Comparison of ENCODE assay signal across 8 cellular contexts in the genomic region with DNA sequence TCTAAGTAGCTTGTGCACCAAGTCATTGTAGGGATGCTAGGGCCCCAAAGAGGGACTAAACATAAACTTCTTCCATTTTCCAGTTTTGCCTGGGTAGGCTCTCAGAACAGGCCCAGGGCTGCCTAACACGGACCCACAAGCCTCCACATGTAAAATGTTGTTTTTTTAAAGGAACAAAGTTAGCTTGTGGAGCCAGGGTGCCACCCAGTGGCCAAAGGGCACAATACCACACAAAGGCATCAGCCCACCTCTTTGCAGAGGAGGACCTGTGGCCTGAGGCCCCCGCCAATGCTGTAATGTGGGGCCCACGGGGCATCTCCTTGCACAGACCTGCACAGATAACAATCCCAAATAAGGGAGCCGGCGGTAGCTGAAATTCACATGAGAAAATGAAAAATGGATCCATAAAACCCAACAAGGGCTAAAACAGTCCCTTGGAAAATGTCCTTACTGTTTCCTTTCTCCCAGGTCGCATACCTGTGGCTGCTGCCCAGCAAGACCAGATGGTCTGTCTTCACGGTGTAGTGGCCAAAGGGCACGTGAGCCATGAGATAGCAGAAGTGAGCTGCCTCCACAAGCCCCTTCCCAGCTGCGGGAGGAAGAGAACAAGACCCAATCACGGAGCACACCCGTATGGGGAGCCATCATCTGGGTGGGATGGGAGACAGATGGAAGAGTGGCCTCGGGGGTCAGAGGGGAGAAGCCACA. TPM values are rescaled to one million over a fixed set of nuclear protein-coding genes. Genes with fewer than 3 reads are reported as not detected.
A peak's percentile ranks its signal among the peaks of the same experiment; 100 is the strongest.
DNase-seq lines count a peak whose midpoint lies in the region; ATAC-seq and TF ChIP-seq lines count a peak whose summit lies in the region.

No MANE protein-coding gene starts in this region.

- H3K36me3 ChIP-seq in GM23338 (ENCODE audit: insufficient read depth): no peaks in the 10 kb centered on the region
- no peaks in the 10 kb centered on the region for H3K36me3 ChIP-seq in MM.1S (replicated peaks; ENCODE audit: insufficient read depth, low read length)
- no peaks in the 10 kb centered on the region for H3K36me3 ChIP-seq in SJSA1
- H3K36me3 ChIP-seq in aorta (ENCODE audit: control insufficient read depth in 1 of 2, insufficient read depth in 2 of 2, low read length in 1 of 2): no peaks in the 10 kb centered on the region

- peaks cover 7% of the 10 kb centered on the region for H3K27me3 Mint-ChIP-seq in activated naive CD4-positive, alpha-beta T cell treated with anti-CD3 and anti-CD28 coated beads for 36 hours (ENCODE audit: low read depth)
- peaks cover 4% of the 10 kb centered on the region for H3K27me3 Mint-ChIP-seq in GM23338 (ENCODE audit: insufficient read depth, low read depth, poor library complexity)

- H3K27ac ChIP-seq in GM23338 (ENCODE audit: low read depth) (no peak overlapping the region), MM.1S (ENCODE audit: low read length) (no peak overlapping the region), SJSA1 (no peak overlapping the region), aorta (ENCODE audit: low read depth in 1 of 2, low read length in 2 of 2) (no peak overlapping the region)

- H3K36me3 Mint-ChIP-seq in activated naive CD4-positive, alpha-beta T cell treated with anti-CD3 and anti-CD28 coated beads for 36 hours (ENCODE audit: low read depth): no peaks in the 10 kb centered on the region
- no peaks in the 10 kb centered on the region for H3K36me3 Mint-ChIP-seq in GM23338 (ENCODE audit: low read depth)

- no peaks in the 10 kb centered on the region for H3K9me3 ChIP-seq in MM.1S (replicated peaks; ENCODE audit: insufficient read depth, low read length)
- no peaks in the 10 kb centered on the region for H3K9me3 ChIP-seq in SJSA1 (replicated peaks)
- no peaks in the 10 kb centered on the region for H3K9me3 ChIP-seq in aorta (ENCODE audit: control insufficient read depth, low read length)

- H3K27ac Mint-ChIP-seq in activated naive CD4-positive, alpha-beta T cell treated with anti-CD3 and anti-CD28 coated beads for 36 hours: no peak overlapping the region
- H3K27ac Mint-ChIP-seq in GM23338: no peak overlapping the region

- ATAC-seq in GM23338: peak; percentile 90
- ATAC-seq in aorta (ENCODE audit: low FRiP score): peak; percentile 67

- no peak overlapping the region for H3K9ac ChIP-seq in MM.1S (ENCODE audit: low read length)

- H3K4me3 ChIP-seq in GM23338 (no peak overlapping the region), MM.1S (ENCODE audit: low read length) (no peak overlapping the region), SJSA1 (no peak overlapping the region), aorta (ENCODE audit: low read length in 2 of 2) (no peak overlapping the region)

- intact Hi-C loops in activated naive CD4-positive, alpha-beta T cell treated with anti-CD3 and anti-CD28 coated beads for 36 hours (cut with micrococcal nuclease): loop anchor here (1.0 to 10.0 kb wide), 6 partner anchors 336 to 1569 kb away; no protein-coding TSS in a partner anchor
- intact Hi-C loops in aorta (cut with DNase I): loop anchor here (5.0 to 10.0 kb wide), 3 partner anchors 336 to 1049 kb away; no protein-coding TSS in a partner anchor

- no peak overlapping the region for H3K4me3 Mint-ChIP-seq in activated naive CD4-positive, alpha-beta T cell treated with anti-CD3 and anti-CD28 coated beads for 36 hours
- no peak overlapping the region for H3K4me3 Mint-ChIP-seq in GM23338

- TF ChIP-seq CTCF in GM23338 (conservative IDR thresholded peaks at IDR 0.05; ENCODE audit: low read depth in 2 of 2) (peak; percentile 91 to 97), MM.1S (IDR thresholded peaks at IDR 0.05; ENCODE audit: low read length) (peak; percentile 97)

- no peaks in the 10 kb centered on the region for H3K9me2 ChIP-seq in GM23338 (ENCODE audit: insufficient read depth)
- no peaks in the 10 kb centered on the region for H3K9me2 ChIP-seq in MM.1S (replicated peaks; ENCODE audit: insufficient read depth, low read length)

- H2AFZ ChIP-seq in GM23338 (peak overlapping the region; percentile 88), MM.1S (ENCODE audit: low read length) (no peak overlapping the region)

- H3K4me1 ChIP-seq in GM23338 (ENCODE audit: insufficient read depth): peaks cover 5% of the 10 kb centered on the region; the same call in 1 of the 2 replicates
- H3K4me1 ChIP-seq in MM.1S (ENCODE audit: low read length): no peaks in the 10 kb centered on the region
- no peaks in the 10 kb centered on the region for H3K4me1 ChIP-seq in SJSA1 (replicated peaks)
- H3K4me1 ChIP-seq in aorta (ENCODE audit: control insufficient read depth in 1 of 2, insufficient read depth in 2 of 2, low read length in 2 of 2): no peaks in the 10 kb centered on the region

- H3K4me2 ChIP-seq in GM23338 (no peak overlapping the region), MM.1S (ENCODE audit: low read depth, low read length) (no peak overlapping the region)

- no peaks in the 10 kb centered on the region for H3K4me1 Mint-ChIP-seq in activated naive CD4-positive, alpha-beta T cell treated with anti-CD3 and anti-CD28 coated beads for 36 hours (ENCODE audit: low read depth)
- peaks cover 18% of the 10 kb centered on the region for H3K4me1 Mint-ChIP-seq in GM23338

- H3F3A ChIP-seq in GM23338 (replicated peaks; ENCODE audit: low read depth) (0 out of 2 replicates have a peak, but pooled peaks cover 3% of the 10 kb centered on the region), MM.1S (ENCODE audit: insufficient read depth, low read length) (no peaks in the 10 kb centered on the region)

- WGBS in aorta, 2 donors: 69 to 71% methylated on average over 12 of the region's 12 CpGs

- no peaks in the 10 kb centered on the region for H3K9me3 Mint-ChIP-seq in activated naive CD4-positive, alpha-beta T cell treated with anti-CD3 and anti-CD28 coated beads for 36 hours
- no peaks in the 10 kb centered on the region for H3K9me3 Mint-ChIP-seq in GM23338

- no peaks in the 10 kb centered on the region for H3K27me3 ChIP-seq in GM23338 (ENCODE audit: insufficient read depth)
- no peaks in the 10 kb centered on the region for H3K27me3 ChIP-seq in MM.1S (replicated peaks; ENCODE audit: insufficient read depth, low read length)
- no peaks in the 10 kb centered on the region for H3K27me3 ChIP-seq in SJSA1 (replicated peaks)
- no peaks in the 10 kb centered on the region for H3K27me3 ChIP-seq in aorta (ENCODE audit: control insufficient read depth in 1 of 2, insufficient read depth in 2 of 2, low read length in 1 of 2)

- H3K79me2 ChIP-seq in GM23338 (replicated peaks; ENCODE audit: insufficient read depth) (no peaks in the 10 kb centered on the region), MM.1S (ENCODE audit: low read length) (no peaks in the 10 kb centered on the region)

- peak; percentile 59 for DNase-seq in activated naive CD4-positive, alpha-beta T cell treated with anti-CD3 and anti-CD28 coated beads for 36 hours
- no peak for DNase-seq in activated naive CD4-positive, alpha-beta T cell treated with anti-CD3 and anti-CD28 coated beads, Interleukin-2, amount 50 U/mL, for 16 hours
- DNase-seq in GM23338 (ENCODE audit: low spot score) (peak; percentile 90), MM.1S (peak; percentile 65), SJSA1 (ENCODE audit: low read depth in 1 of 2, low spot score in 2 of 2) (peak; percentile 54 to 65), dedifferentiated amniotic fluid mesenchymal stem cell (ENCODE audit: extremely low spot score) (peak; percentile 41), lung microvascular endothelial cell (ENCODE audit: low read depth in 2 of 2) (peak; percentile 72 to 75), aorta (no peak)

- H4K20me1 ChIP-seq in GM23338 (replicated peaks; ENCODE audit: insufficient read depth) (no peaks in the 10 kb centered on the region), MM.1S (ENCODE audit: insufficient read depth, low read length) (no peaks in the 10 kb centered on the region)

- CTCF ChIA-PET in activated naive CD4-positive, alpha-beta T cell treated with anti-CD3 and anti-CD28 coated beads for 36 hours (lab: Charles Lee): interaction anchor here (0.6 to 1.3 kb wide), 4 partner anchors 16 to 1048 kb away, joined by 3 to 4 read pairs (median 3); no protein-coding TSS in a partner anchor

TF ChIP-seq in GM23338, 12 proteins besides CTCF, POLR2A, EP300 and RAD21:
- TF ChIP-seq, protein P1, sequence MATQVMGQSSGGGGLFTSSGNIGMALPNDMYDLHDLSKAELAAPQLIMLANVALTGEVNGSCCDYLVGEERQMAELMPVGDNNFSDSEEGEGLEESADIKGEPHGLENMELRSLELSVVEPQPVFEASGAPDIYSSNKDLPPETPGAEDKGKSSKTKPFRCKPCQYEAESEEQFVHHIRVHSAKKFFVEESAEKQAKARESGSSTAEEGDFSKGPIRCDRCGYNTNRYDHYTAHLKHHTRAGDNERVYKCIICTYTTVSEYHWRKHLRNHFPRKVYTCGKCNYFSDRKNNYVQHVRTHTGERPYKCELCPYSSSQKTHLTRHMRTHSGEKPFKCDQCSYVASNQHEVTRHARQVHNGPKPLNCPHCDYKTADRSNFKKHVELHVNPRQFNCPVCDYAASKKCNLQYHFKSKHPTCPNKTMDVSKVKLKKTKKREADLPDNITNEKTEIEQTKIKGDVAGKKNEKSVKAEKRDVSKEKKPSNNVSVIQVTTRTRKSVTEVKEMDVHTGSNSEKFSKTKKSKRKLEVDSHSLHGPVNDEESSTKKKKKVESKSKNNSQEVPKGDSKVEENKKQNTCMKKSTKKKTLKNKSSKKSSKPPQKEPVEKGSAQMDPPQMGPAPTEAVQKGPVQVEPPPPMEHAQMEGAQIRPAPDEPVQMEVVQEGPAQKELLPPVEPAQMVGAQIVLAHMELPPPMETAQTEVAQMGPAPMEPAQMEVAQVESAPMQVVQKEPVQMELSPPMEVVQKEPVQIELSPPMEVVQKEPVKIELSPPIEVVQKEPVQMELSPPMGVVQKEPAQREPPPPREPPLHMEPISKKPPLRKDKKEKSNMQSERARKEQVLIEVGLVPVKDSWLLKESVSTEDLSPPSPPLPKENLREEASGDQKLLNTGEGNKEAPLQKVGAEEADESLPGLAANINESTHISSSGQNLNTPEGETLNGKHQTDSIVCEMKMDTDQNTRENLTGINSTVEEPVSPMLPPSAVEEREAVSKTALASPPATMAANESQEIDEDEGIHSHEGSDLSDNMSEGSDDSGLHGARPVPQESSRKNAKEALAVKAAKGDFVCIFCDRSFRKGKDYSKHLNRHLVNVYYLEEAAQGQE (IDR thresholded peaks at IDR 0.05; ENCODE audit: unreplicated experiment): no peak
- TF ChIP-seq EZH2phosphoT487 (IDR thresholded peaks at IDR 0.05; ENCODE audit: unreplicated experiment): no peak

RNA-seq across cellular contexts. Expression of gene SEC16B, which starts 23.8 kb away (rescaled TPM):
- total RNA-seq in activated naive CD4-positive, alpha-beta T cell treated with anti-CD3 and anti-CD28 coated beads for 36 hours: not detected
- total RNA-seq in GM23338 (2014; rRNA removed; shearing (Covaris generic)): 0.70 and 1.2 TPM in 2 replicates
- polyA plus RNA-seq in GM23338 (2016; fragmentation: Nextera tagmentation; extraction: Ambion mirVana): 0.29 and 0.75 TPM in 2 replicates
- total RNA-seq in SJSA1 (2014; rRNA removed; shearing (Covaris generic)): 0.13 and 0.82 TPM in 2 replicates
- total RNA-seq in lung microvascular endothelial cell: 0.22 and 0.79 TPM in 2 replicates
- 1 to 10 TPM; 2.4 to 7.0 TPM for total RNA-seq in aorta
- polyA plus RNA-seq in aorta: 10 to 100 TPM in 1 of 2 donors, 1 to 10 TPM in 1; 7.9 to 12.1 TPM

Comparison
In these comparisons a context has a peak if more than half of its experiments do, and no peak if none do; other contexts are left out.
1. DNase-seq: peak in activated naive CD4-positive, alpha-beta T cell treated with anti-CD3 and anti-CD28 coated beads for 36 hours (single experiment), GM23338 (single experiment), MM.1S (single experiment), SJSA1 (2 of 2), dedifferentiated amniotic fluid mesenchymal stem cell (single experiment) and lung microvascular endothelial cell (2 of 2); none in activated naive CD4-positive, alpha-beta T cell treated with anti-CD3 and anti-CD28 coated beads, Interleukin-2, amount 50 U/mL, for 16 hours (single experiment) and aorta (0 of 2).